16 cellular contexts compared by ENCODE assay signal in the genomic region with DNA sequence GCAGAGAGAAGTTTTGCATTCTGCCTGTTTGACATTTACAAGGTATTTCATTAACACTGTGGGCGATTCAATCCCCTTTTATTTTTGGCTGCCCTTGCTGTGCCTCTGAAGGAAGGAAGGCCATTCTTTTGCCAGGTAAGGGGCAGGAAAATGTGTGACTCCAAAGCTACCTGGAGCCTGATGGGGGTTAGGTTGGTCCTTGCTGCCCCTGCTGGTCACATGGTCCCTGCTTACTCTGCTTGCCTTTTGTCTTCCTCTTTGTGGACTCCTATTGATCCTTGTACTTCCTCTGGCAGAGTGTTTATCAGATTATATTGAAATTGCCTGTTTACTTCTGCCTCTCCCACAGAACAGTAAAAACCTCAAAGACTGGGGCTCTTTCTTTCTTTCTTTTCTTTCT.
DNase-seq lines count a peak whose midpoint lies in the region; ATAC-seq and TF ChIP-seq lines count a peak whose summit lies in the region.
"Had no signal": no experiment of that assay in that cellular context is flagged by ENCODE, and none has a peak within 500 bp of the region (broad histone marks: within the 10 kb centered on the region; RNA-seq: fewer than 3 reads in every experiment).

No MANE protein-coding gene starts in this region.

- WGBS in body of pancreas, 2 donors, result 41 to 53% methylated on average over 1 of the region's 1 CpG

- TF ChIP-seq POLR2A in body of pancreas (IDR thresholded peaks at IDR 0.05), result no peak

- DNase-seq in brain microvascular endothelial cell (no peak), mucosa of descending colon (peak in 2 of 3 donors; percentile 26 to 27), body of pancreas (no peak), cerebellum (ENCODE audit: low spot score) (no peak), middle frontal gyrus (ENCODE audit: extremely low spot score, low spot score) (no peak)
- DNase-seq: activated CD8-positive, alpha-beta memory T cell treated with anti-CD3 and anti-CD28 coated beads, Interleukin-2, amount 50 U/mL, for 4 hours; islet precursor cell; NCI-H2171; substantia nigra; SW 1271 had no signal

- H3K9ac ChIP-seq in HUES48 (ENCODE audit: low read depth, low read length), result no peak overlapping the region

- H3K4me3 ChIP-seq in HUES48 (ENCODE audit: low read depth, low read length), result no peak overlapping the region
- H3K4me3 ChIP-seq in brain microvascular endothelial cell (ENCODE audit: low read depth, low read length), result no peak overlapping the region
- no peak overlapping the region for H3K4me3 ChIP-seq in mucosa of descending colon
- H3K4me3 ChIP-seq in body of pancreas, result no peak overlapping the region
- H3K4me3 ChIP-seq: cardiac muscle cell, gastroesophageal sphincter had no signal

- intact Hi-C loops in mucosa of descending colon (cut with DNase I, micrococcal nuclease) (no loop called here), body of pancreas (cut with DNase I) (no loop called here)

- in situ Hi-C loops in brain microvascular endothelial cell (cut with HindIII; ENCODE audit: low pct_ligation_motif_present, low sequenced_read_pairs), result no loop called here

- H3K9me3 ChIP-seq in HUES48 (ENCODE audit: control insufficient read depth, insufficient read depth, low read length) (no peaks in the 10 kb centered on the region), mucosa of descending colon (no peaks in the 10 kb centered on the region), body of pancreas (no peaks in the 10 kb centered on the region)
- H3K9me3 ChIP-seq: gastroesophageal sphincter had no signal

- peak overlapping the region; percentile 11 for H3K27ac ChIP-seq in HUES48 (ENCODE audit: low read depth, low read length)
- no peak overlapping the region for H3K27ac ChIP-seq in brain microvascular endothelial cell
- H3K27ac ChIP-seq in body of pancreas, result no peak overlapping the region
- H3K27ac ChIP-seq: cardiac muscle cell had no signal

- TF ChIP-seq CTCF in GM12872 (IDR thresholded peaks at IDR 0.05; ENCODE audit: insufficient read depth, low read depth, low read length) (0 out of 3 replicates have a peak, but pooled peaks have one; percentile 11), brain microvascular endothelial cell (IDR thresholded peaks at IDR 0.05; ENCODE audit: low read depth, low read length, missing control alignments) (peak; percentile 24), mucosa of descending colon (IDR thresholded peaks at IDR 0.05) (no peak), body of pancreas (IDR thresholded peaks at IDR 0.05) (no peak)

- H3K27me3 ChIP-seq in HUES48 (ENCODE audit: control insufficient read depth, insufficient read depth, low read length), result no peaks in the 10 kb centered on the region
- no peaks in the 10 kb centered on the region for H3K27me3 ChIP-seq in brain microvascular endothelial cell (replicated peaks)
- H3K27me3 ChIP-seq in body of pancreas, result no peaks in the 10 kb centered on the region
- H3K27me3 ChIP-seq: cardiac muscle cell, gastroesophageal sphincter had no signal

- H3K4me1 ChIP-seq in HUES48 (ENCODE audit: control insufficient read depth, insufficient read depth, low read length) (peaks cover 22% of the 10 kb centered on the region), mucosa of descending colon (ENCODE audit: low read depth) (peaks cover 5% of the 10 kb centered on the region), body of pancreas (no peaks in the 10 kb centered on the region)

- ATAC-seq in mucosa of descending colon (peak; percentile 64), body of pancreas (no peak), HG03378 (IDR thresholded peaks at IDR 0.05; ENCODE audit: unreplicated experiment) (no peak)
- ATAC-seq: activated CD4-positive, CD25-positive, alpha-beta regulatory T cell treated with anti-CD3 and anti-CD28 coated beads, Interleukin-2, amount 50 U/mL, for 24 hours; gastroesophageal sphincter had no signal

- H3K36me3 ChIP-seq in HUES48 (ENCODE audit: control insufficient read depth, insufficient read depth, low read length) (no peaks in the 10 kb centered on the region), brain microvascular endothelial cell (replicated peaks) (no peaks in the 10 kb centered on the region), mucosa of descending colon (ENCODE audit: low read depth) (no peaks in the 10 kb centered on the region), body of pancreas (replicated peaks in 1 of 2; ENCODE audit: insufficient read depth in 1 of 2, low read depth in 2 of 2) (no peaks in the 10 kb centered on the region)
- H3K36me3 ChIP-seq: cardiac muscle cell, gastroesophageal sphincter had no signal

Comparison
In these comparisons a context has a peak if more than half of its experiments do, and no peak if none do; other contexts are left out.
1. CTCF ChIP-seq: peak in GM12872 (single experiment) and brain microvascular endothelial cell (single experiment); none in mucosa of descending colon (single experiment) and body of pancreas (0 of 7).
2. DNase-seq: peak in mucosa of descending colon (2 of 3); none in brain microvascular endothelial cell (single experiment), body of pancreas (0 of 4), cerebellum (single experiment) and middle frontal gyrus (single experiment).